In the genomic region with DNA sequence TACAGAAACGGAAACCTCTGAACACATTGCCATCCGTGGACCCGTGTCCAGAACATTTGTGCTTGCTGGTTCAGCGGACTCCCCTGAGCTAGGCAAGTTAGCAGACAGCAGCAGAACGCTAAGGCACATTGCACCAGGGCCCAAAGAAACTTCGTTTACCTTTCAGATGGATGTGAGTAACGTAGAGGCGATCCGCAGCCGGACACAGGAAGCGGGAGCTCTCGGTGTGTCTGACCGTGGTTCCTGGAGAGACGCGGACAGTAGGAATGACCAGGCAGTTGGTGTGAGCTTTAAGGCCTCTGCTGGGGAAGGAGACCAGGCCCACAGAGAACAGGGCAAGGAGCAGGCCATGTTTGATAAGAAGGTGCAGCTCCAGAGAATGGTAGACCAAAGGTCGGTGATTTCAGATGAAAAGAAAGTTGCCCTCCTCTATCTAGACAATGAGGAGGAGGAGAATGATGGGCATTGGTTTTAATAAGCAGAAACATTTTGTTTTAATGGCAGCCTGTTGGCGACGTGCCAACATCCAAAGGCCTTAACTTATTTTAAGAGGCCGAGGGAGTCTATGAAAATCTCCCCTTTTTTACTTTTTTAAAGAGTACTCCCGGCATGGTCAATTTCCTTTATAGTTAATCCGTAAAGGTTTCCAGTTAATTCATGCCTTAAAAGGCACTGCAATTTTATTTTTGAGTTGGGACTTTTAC, we compare ENCODE assay signal across 2 cellular contexts.
A peak's percentile ranks its signal among the peaks of the same experiment; 100 is the strongest.
TF ChIP-seq lines count a peak whose summit lies in the region.

No MANE protein-coding gene starts in this region.

TF ChIP-seq in SK-N-SH, 30 proteins besides CTCF, POLR2A, EP300 and RAD21 (continued from another document):
- TF ChIP-seq, protein P1, sequence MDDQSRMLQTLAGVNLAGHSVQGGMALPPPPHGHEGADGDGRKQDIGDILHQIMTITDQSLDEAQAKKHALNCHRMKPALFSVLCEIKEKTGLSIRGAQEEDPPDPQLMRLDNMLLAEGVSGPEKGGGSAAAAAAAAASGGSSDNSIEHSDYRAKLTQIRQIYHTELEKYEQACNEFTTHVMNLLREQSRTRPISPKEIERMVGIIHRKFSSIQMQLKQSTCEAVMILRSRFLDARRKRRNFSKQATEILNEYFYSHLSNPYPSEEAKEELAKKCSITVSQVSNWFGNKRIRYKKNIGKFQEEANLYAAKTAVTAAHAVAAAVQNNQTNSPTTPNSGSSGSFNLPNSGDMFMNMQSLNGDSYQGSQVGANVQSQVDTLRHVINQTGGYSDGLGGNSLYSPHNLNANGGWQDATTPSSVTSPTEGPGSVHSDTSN (IDR thresholded peaks at IDR 0.05): no peak
- no peak for TF ChIP-seq CHD2 (IDR thresholded peaks at IDR 0.05; ENCODE audit: low read length, partially characterized antibody)
- TF ChIP-seq NFIC (IDR thresholded peaks at IDR 0.05; ENCODE audit: borderline replicate concordance): peak; percentile 24; the same call in 1 of the 2 replicates
- no peak for TF ChIP-seq FOXJ3 (CRISPR knock-in tag; IDR thresholded peaks at IDR 0.05)

TF ChIP-seq in SK-N-SH treated with all-trans-retinoic acid at 6 μM for 48 hours, 23 proteins besides CTCF, POLR2A, EP300 and RAD21 (continued from another document):
- TF ChIP-seq, protein P2, sequence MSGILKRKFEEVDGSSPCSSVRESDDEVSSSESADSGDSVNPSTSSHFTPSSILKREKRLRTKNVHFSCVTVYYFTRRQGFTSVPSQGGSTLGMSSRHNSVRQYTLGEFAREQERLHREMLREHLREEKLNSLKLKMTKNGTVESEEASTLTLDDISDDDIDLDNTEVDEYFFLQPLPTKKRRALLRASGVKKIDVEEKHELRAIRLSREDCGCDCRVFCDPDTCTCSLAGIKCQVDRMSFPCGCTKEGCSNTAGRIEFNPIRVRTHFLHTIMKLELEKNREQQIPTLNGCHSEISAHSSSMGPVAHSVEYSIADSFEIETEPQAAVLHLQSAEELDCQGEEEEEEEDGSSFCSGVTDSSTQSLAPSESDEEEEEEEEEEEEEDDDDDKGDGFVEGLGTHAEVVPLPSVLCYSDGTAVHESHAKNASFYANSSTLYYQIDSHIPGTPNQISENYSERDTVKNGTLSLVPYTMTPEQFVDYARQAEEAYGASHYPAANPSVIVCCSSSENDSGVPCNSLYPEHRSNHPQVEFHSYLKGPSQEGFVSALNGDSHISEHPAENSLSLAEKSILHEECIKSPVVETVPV (CRISPR knock-in tag; IDR thresholded peaks at IDR 0.05): no peak
- TF ChIP-seq, protein P3, sequence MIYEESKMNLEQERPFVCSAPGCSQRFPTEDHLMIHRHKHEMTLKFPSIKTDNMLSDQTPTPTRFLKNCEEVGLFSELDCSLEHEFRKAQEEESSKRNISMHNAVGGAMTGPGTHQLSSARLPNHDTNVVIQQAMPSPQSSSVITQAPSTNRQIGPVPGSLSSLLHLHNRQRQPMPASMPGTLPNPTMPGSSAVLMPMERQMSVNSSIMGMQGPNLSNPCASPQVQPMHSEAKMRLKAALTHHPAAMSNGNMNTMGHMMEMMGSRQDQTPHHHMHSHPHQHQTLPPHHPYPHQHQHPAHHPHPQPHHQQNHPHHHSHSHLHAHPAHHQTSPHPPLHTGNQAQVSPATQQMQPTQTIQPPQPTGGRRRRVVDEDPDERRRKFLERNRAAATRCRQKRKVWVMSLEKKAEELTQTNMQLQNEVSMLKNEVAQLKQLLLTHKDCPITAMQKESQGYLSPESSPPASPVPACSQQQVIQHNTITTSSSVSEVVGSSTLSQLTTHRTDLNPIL (CRISPR knock-in tag; IDR thresholded peaks at IDR 0.05; ENCODE audit: low read depth): no peak
- TF ChIP-seq ZNF8 (CRISPR knock-in tag; IDR thresholded peaks at IDR 0.05) (no peak), RARB (CRISPR knock-in tag; IDR thresholded peaks at IDR 0.05) (no peak), CSDC2 (CRISPR knock-in tag; IDR thresholded peaks at IDR 0.05) (no peak), ZNF70 (CRISPR knock-in tag; IDR thresholded peaks at IDR 0.05) (no peak), PPARA (CRISPR knock-in tag; IDR thresholded peaks at IDR 0.05; ENCODE audit: borderline replicate concordance) (no peak), ESRRG (CRISPR knock-in tag; IDR thresholded peaks at IDR 0.05) (no peak), ARNTL (CRISPR knock-in tag; IDR thresholded peaks at IDR 0.05; ENCODE audit: borderline replicate concordance, low read depth) (no peak), ISL1 (CRISPR knock-in tag; IDR thresholded peaks at IDR 0.05) (no peak)
- TF ChIP-seq, protein P4, sequence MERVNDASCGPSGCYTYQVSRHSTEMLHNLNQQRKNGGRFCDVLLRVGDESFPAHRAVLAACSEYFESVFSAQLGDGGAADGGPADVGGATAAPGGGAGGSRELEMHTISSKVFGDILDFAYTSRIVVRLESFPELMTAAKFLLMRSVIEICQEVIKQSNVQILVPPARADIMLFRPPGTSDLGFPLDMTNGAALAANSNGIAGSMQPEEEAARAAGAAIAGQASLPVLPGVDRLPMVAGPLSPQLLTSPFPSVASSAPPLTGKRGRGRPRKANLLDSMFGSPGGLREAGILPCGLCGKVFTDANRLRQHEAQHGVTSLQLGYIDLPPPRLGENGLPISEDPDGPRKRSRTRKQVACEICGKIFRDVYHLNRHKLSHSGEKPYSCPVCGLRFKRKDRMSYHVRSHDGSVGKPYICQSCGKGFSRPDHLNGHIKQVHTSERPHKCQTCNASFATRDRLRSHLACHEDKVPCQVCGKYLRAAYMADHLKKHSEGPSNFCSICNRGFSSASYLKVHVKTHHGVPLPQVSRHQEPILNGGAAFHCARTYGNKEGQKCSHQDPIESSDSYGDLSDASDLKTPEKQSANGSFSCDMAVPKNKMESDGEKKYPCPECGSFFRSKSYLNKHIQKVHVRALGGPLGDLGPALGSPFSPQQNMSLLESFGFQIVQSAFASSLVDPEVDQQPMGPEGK (CRISPR knock-in tag; IDR thresholded peaks at IDR 0.05; ENCODE audit: borderline replicate concordance): no peak
